23 cellular contexts compared by ENCODE assay signal in the genomic region with DNA sequence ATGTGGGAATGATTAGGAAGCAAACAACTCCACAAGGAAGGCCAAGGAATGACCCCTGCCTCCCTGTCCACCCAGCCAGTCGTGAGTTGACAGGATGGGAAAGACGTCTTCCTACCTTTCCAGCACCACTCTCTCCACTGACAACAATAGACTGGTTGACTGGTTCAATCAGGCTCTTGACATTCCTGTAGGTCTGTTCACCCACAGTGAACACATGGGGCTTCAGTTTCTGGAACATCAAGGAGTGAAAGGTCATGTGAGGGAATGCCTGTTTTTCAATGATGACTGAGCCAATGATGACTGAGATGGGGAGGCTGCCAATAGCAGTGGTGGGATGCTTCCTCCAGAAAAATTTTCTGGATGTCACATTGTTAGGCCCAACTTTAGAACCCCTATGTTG. TPM values are rescaled to one million over a fixed set of nuclear protein-coding genes. Genes with fewer than 3 reads are reported as not detected.
DNase-seq lines count a peak whose midpoint lies in the region; ATAC-seq and TF ChIP-seq lines count a peak whose summit lies in the region.
"Had no signal": no experiment of that assay in that cellular context is flagged by ENCODE, and none has a peak within 500 bp of the region (broad histone marks: within the 10 kb centered on the region; RNA-seq: fewer than 3 reads in every experiment).

No MANE protein-coding gene starts in this region.

- no peak for ATAC-seq in activated CD8-positive, alpha-beta T cell treated with anti-CD3 and anti-CD28 coated beads for 36 hours
- ATAC-seq in activated CD8-positive, alpha-beta T cell treated with anti-CD3 and anti-CD28 coated beads, Interleukin-2, amount 10 ng/mL, durations not matched to agents 7 days and 5 days = no peak
- ATAC-seq in activated naive CD8-positive, alpha-beta T cell treated with anti-CD3 and anti-CD28 coated beads, Interleukin-2, amount 10 ng/mL, durations not matched to agents 7 days and 5 days (ENCODE audit: low read depth) = no peak
- ATAC-seq in left lobe of liver = no peak
- no peak for ATAC-seq in GM18505 (IDR thresholded peaks at IDR 0.05; ENCODE audit: unreplicated experiment)
- ATAC-seq: effector memory CD8-positive, alpha-beta T cell had no signal

- H3K27me3 Mint-ChIP-seq in activated CD8-positive, alpha-beta T cell treated with anti-CD3 and anti-CD28 coated beads for 36 hours = no peaks in the 10 kb centered on the region
- H3K27me3 Mint-ChIP-seq in activated CD8-positive, alpha-beta T cell treated with anti-CD3 and anti-CD28 coated beads, Interleukin-2, amount 10 ng/mL, durations not matched to agents 7 days and 5 days (ENCODE audit: low read depth) = no peaks in the 10 kb centered on the region
- no peaks in the 10 kb centered on the region for H3K27me3 Mint-ChIP-seq in activated naive CD8-positive, alpha-beta T cell treated with anti-CD3 and anti-CD28 coated beads, Interleukin-2, amount 10 ng/mL, durations not matched to agents 7 days and 5 days
- H3K27me3 Mint-ChIP-seq: activated CD4-positive, alpha-beta T cell treated with anti-CD3 and anti-CD28 coated beads, Interleukin-2, amount 10 ng/mL, durations not matched to agents 7 days and 5 days; effector memory CD8-positive, alpha-beta T cell; T-cell had no signal

- H3K4me1 Mint-ChIP-seq in activated CD8-positive, alpha-beta T cell treated with anti-CD3 and anti-CD28 coated beads for 36 hours (ENCODE audit: low read depth) = peaks cover 25% of the 10 kb centered on the region
- H3K4me1 Mint-ChIP-seq in activated CD8-positive, alpha-beta T cell treated with anti-CD3 and anti-CD28 coated beads, Interleukin-2, amount 10 ng/mL, durations not matched to agents 7 days and 5 days (ENCODE audit: low read depth) = peaks cover 21% of the 10 kb centered on the region
- peaks cover 20% of the 10 kb centered on the region for H3K4me1 Mint-ChIP-seq in activated naive CD8-positive, alpha-beta T cell treated with anti-CD3 and anti-CD28 coated beads, Interleukin-2, amount 10 ng/mL, durations not matched to agents 7 days and 5 days
- H3K4me1 Mint-ChIP-seq: nephron progenitor cell had no signal

- intact Hi-C loops in activated CD8-positive, alpha-beta T cell treated with anti-CD3 and anti-CD28 coated beads for 36 hours (cut with micrococcal nuclease) = no loop called here

- DNase-seq in activated CD8-positive, alpha-beta T cell treated with anti-CD3 and anti-CD28 coated beads for 36 hours = no peak
- no peak for DNase-seq in activated CD8-positive, alpha-beta T cell treated with anti-CD3 and anti-CD28 coated beads, Interleukin-2, amount 10 ng/mL, durations not matched to agents 7 days and 5 days
- peak; percentile 42 for DNase-seq in HCEC 1CT
- DNase-seq in activated naive CD8-positive, alpha-beta T cell treated with anti-CD3 and anti-CD28 coated beads, Interleukin-2, amount 10 ng/mL, durations not matched to agents 7 days and 5 days = peak; percentile 12
- peak; percentile 15 for DNase-seq in left lobe of liver (ENCODE audit: low spot score)
- no peak for DNase-seq in NCI-H748 treated with DMSO at 0.1 percent for 48 hours (lab: John Stamatoyannopoulos, UW)
- DNase-seq in dedifferentiated amniotic fluid mesenchymal stem cell (ENCODE audit: extremely low spot score) = no peak
- DNase-seq: 8988T; activated CD4-positive, alpha-beta T cell treated with anti-CD3 and anti-CD28 coated beads, Interleukin-2, amount 10 ng/mL, durations not matched to agents 7 days and 5 days; anterior cingulate cortex; effector memory CD8-positive, alpha-beta T cell; hippocampal formation; Kasumi-1; kidney glomerular epithelial cell; midbrain; NCI-H2107; NCI-H524 treated with DMSO at 0.1 percent for 48 hours; nephron progenitor cell; SHP77; small intestine; stimulated activated CD4-positive, alpha-beta T cell treated with anti-CD3 and anti-CD28 coated beads, Interleukin-2, amount 100 ng/mL, for 48 hours; T-cell had no signal

- no peak overlapping the region for H3K4me3 Mint-ChIP-seq in activated CD8-positive, alpha-beta T cell treated with anti-CD3 and anti-CD28 coated beads for 36 hours
- H3K4me3 Mint-ChIP-seq in activated CD8-positive, alpha-beta T cell treated with anti-CD3 and anti-CD28 coated beads, Interleukin-2, amount 10 ng/mL, durations not matched to agents 7 days and 5 days = no peak overlapping the region
- no peak overlapping the region for H3K4me3 Mint-ChIP-seq in activated naive CD8-positive, alpha-beta T cell treated with anti-CD3 and anti-CD28 coated beads, Interleukin-2, amount 10 ng/mL, durations not matched to agents 7 days and 5 days
- H3K4me3 Mint-ChIP-seq: activated CD4-positive, alpha-beta T cell treated with anti-CD3 and anti-CD28 coated beads, Interleukin-2, amount 10 ng/mL, durations not matched to agents 7 days and 5 days; effector memory CD8-positive, alpha-beta T cell; nephron progenitor cell; T-cell had no signal

- no peaks in the 10 kb centered on the region for H3K9me3 Mint-ChIP-seq in activated CD8-positive, alpha-beta T cell treated with anti-CD3 and anti-CD28 coated beads for 36 hours
- H3K9me3 Mint-ChIP-seq in activated CD8-positive, alpha-beta T cell treated with anti-CD3 and anti-CD28 coated beads, Interleukin-2, amount 10 ng/mL, durations not matched to agents 7 days and 5 days (ENCODE audit: insufficient read depth) = no peaks in the 10 kb centered on the region
- H3K9me3 Mint-ChIP-seq in activated naive CD8-positive, alpha-beta T cell treated with anti-CD3 and anti-CD28 coated beads, Interleukin-2, amount 10 ng/mL, durations not matched to agents 7 days and 5 days = no peaks in the 10 kb centered on the region
- H3K9me3 Mint-ChIP-seq: activated CD4-positive, alpha-beta T cell treated with anti-CD3 and anti-CD28 coated beads, Interleukin-2, amount 10 ng/mL, durations not matched to agents 7 days and 5 days; effector memory CD8-positive, alpha-beta T cell; nephron progenitor cell; T-cell had no signal

- POLR2A ChIA-PET in activated CD8-positive, alpha-beta T cell treated with anti-CD3 and anti-CD28 coated beads for 36 hours (lab: Charles Lee) = interaction anchor here (0.7 to 5.7 kb wide), 5 partner anchors 10 to 33 kb away, joined by 3 to 36 read pairs (median 3); a partner anchor contains a TSS
- POLR2A ChIA-PET in activated CD8-positive, alpha-beta T cell treated with anti-CD3 and anti-CD28 coated beads, Interleukin-2, amount 10 ng/mL, durations not matched to agents 7 days and 5 days (lab: Charles Lee) = interaction anchor here (0.6 to 1.8 kb wide), 2 partner anchors 10 to 35 kb away, joined by 3 to 14 read pairs; a partner anchor contains a TSS
- POLR2A ChIA-PET in activated naive CD8-positive, alpha-beta T cell treated with anti-CD3 and anti-CD28 coated beads, Interleukin-2, amount 10 ng/mL, durations not matched to agents 7 days and 5 days (lab: Charles Lee) = interaction anchor here (1.0 to 1.4 kb wide), 2 partner anchors 9 kb away, joined by 3 read pairs; a partner anchor contains a TSS

- no peak for TF ChIP-seq POLR2A in GM18505 (IDR thresholded peaks at IDR 0.05; ENCODE audit: borderline replicate concordance, extremely low read depth, insufficient read depth, insufficient read length)

- CTCF ChIA-PET in activated CD8-positive, alpha-beta T cell treated with anti-CD3 and anti-CD28 coated beads for 36 hours (lab: Charles Lee) = interaction anchor here (1.8 kb wide), 1 partner anchor 9 kb away, joined by 10 read pairs; a partner anchor contains a TSS
- CTCF ChIA-PET in activated CD8-positive, alpha-beta T cell treated with anti-CD3 and anti-CD28 coated beads, Interleukin-2, amount 10 ng/mL, durations not matched to agents 7 days and 5 days (lab: Charles Lee) = interaction anchor here (0.6 to 3.3 kb wide), 2 partner anchors 9 to 37 kb away, joined by 3 to 10 read pairs; a partner anchor contains a TSS

- no peak for TF ChIP-seq CTCF in activated CD8-positive, alpha-beta T cell treated with anti-CD3 and anti-CD28 coated beads for 36 hours (IDR thresholded peaks at IDR 0.05)

- peaks cover 59% of the 10 kb centered on the region for H3K36me3 Mint-ChIP-seq in activated CD8-positive, alpha-beta T cell treated with anti-CD3 and anti-CD28 coated beads for 36 hours (ENCODE audit: low read depth)
- H3K36me3 Mint-ChIP-seq in activated CD8-positive, alpha-beta T cell treated with anti-CD3 and anti-CD28 coated beads, Interleukin-2, amount 10 ng/mL, durations not matched to agents 7 days and 5 days (ENCODE audit: low read depth) = peaks cover 67% of the 10 kb centered on the region
- peaks cover 31% of the 10 kb centered on the region for H3K36me3 Mint-ChIP-seq in activated naive CD8-positive, alpha-beta T cell treated with anti-CD3 and anti-CD28 coated beads, Interleukin-2, amount 10 ng/mL, durations not matched to agents 7 days and 5 days

- H3K27ac Mint-ChIP-seq in activated CD8-positive, alpha-beta T cell treated with anti-CD3 and anti-CD28 coated beads for 36 hours = peak overlapping the region; percentile 59
- no peak overlapping the region for H3K27ac Mint-ChIP-seq in activated CD8-positive, alpha-beta T cell treated with anti-CD3 and anti-CD28 coated beads, Interleukin-2, amount 10 ng/mL, durations not matched to agents 7 days and 5 days
- no peak overlapping the region for H3K27ac Mint-ChIP-seq in activated naive CD8-positive, alpha-beta T cell treated with anti-CD3 and anti-CD28 coated beads, Interleukin-2, amount 10 ng/mL, durations not matched to agents 7 days and 5 days
- H3K27ac Mint-ChIP-seq: activated CD4-positive, alpha-beta T cell treated with anti-CD3 and anti-CD28 coated beads, Interleukin-2, amount 10 ng/mL, durations not matched to agents 7 days and 5 days had no signal

RNA-seq across cellular contexts. Expression of a gene that starts 9.6 kb away (rescaled TPM):
- 100 to 1,000 TPM; 106 to 114 TPM for total RNA-seq in activated CD8-positive, alpha-beta T cell treated with anti-CD3 and anti-CD28 coated beads for 36 hours
- 100 to 1,000 TPM; 136 to 142 TPM for total RNA-seq in activated CD8-positive, alpha-beta T cell treated with anti-CD3 and anti-CD28 coated beads, Interleukin-2, amount 10 ng/mL, durations not matched to agents 7 days and 5 days
- 100 to 1,000 TPM; 113 to 117 TPM for total RNA-seq in activated naive CD8-positive, alpha-beta T cell treated with anti-CD3 and anti-CD28 coated beads, Interleukin-2, amount 10 ng/mL, durations not matched to agents 7 days and 5 days
- total RNA-seq in left lobe of liver = 22.2 TPM

RNA-seq across cellular contexts. Expression of a gene that starts 9.7 kb away (rescaled TPM):
- 10 to 100 TPM; 11.0 to 11.9 TPM for total RNA-seq in activated CD8-positive, alpha-beta T cell treated with anti-CD3 and anti-CD28 coated beads for 36 hours
- 10 to 100 TPM in 1 of 2 experiments, 1 to 10 TPM in 1; 8.0 to 11.7 TPM for total RNA-seq in activated CD8-positive, alpha-beta T cell treated with anti-CD3 and anti-CD28 coated beads, Interleukin-2, amount 10 ng/mL, durations not matched to agents 7 days and 5 days
- 10 to 100 TPM in 1 of 2 experiments, 1 to 10 TPM in 1; 8.6 to 11.1 TPM for total RNA-seq in activated naive CD8-positive, alpha-beta T cell treated with anti-CD3 and anti-CD28 coated beads, Interleukin-2, amount 10 ng/mL, durations not matched to agents 7 days and 5 days
- 3.3 TPM for total RNA-seq in left lobe of liver

RNA-seq across cellular contexts. Expression of a gene that starts 19.6 kb away (rescaled TPM):
- 10 to 100 TPM; 82.9 to 87.4 TPM for total RNA-seq in activated CD8-positive, alpha-beta T cell treated with anti-CD3 and anti-CD28 coated beads for 36 hours
- total RNA-seq in activated CD8-positive, alpha-beta T cell treated with anti-CD3 and anti-CD28 coated beads, Interleukin-2, amount 10 ng/mL, durations not matched to agents 7 days and 5 days = 100 to 1,000 TPM; 112 to 122 TPM
- 100 to 1,000 TPM; 134 to 136 TPM for total RNA-seq in activated naive CD8-positive, alpha-beta T cell treated with anti-CD3 and anti-CD28 coated beads, Interleukin-2, amount 10 ng/mL, durations not matched to agents 7 days and 5 days
- total RNA-seq in left lobe of liver = 30.1 TPM

RNA-seq across cellular contexts. Expression of a gene that starts 38.6 kb away (rescaled TPM):
- 10 to 100 TPM; 46.5 to 50.5 TPM for total RNA-seq in activated CD8-positive, alpha-beta T cell treated with anti-CD3 and anti-CD28 coated beads for 36 hours
- 10 to 100 TPM; 32.2 to 33.7 TPM for total RNA-seq in activated CD8-positive, alpha-beta T cell treated with anti-CD3 and anti-CD28 coated beads, Interleukin-2, amount 10 ng/mL, durations not matched to agents 7 days and 5 days
- total RNA-seq in activated naive CD8-positive, alpha-beta T cell treated with anti-CD3 and anti-CD28 coated beads, Interleukin-2, amount 10 ng/mL, durations not matched to agents 7 days and 5 days = 10 to 100 TPM; 48.4 to 48.8 TPM
- 10.7 TPM for total RNA-seq in left lobe of liver

Comparison
In these comparisons a context has a peak if more than half of its experiments do, and no peak if none do; other contexts are left out.
1. DNase-seq: peak in HCEC 1CT (single experiment), activated naive CD8-positive, alpha-beta T cell treated with anti-CD3 and anti-CD28 coated beads, Interleukin-2, amount 10 ng/mL, durations not matched to agents 7 days and 5 days (single experiment) and left lobe of liver (single experiment); none in activated CD8-positive, alpha-beta T cell treated with anti-CD3 and anti-CD28 coated beads for 36 hours (single experiment), activated CD8-positive, alpha-beta T cell treated with anti-CD3 and anti-CD28 coated beads, Interleukin-2, amount 10 ng/mL, durations not matched to agents 7 days and 5 days (single experiment), NCI-H748 treated with DMSO at 0.1 percent for 48 hours (single experiment) and dedifferentiated amniotic fluid mesenchymal stem cell (single experiment).